12 cellular contexts compared by ENCODE assay signal in the genomic region with DNA sequence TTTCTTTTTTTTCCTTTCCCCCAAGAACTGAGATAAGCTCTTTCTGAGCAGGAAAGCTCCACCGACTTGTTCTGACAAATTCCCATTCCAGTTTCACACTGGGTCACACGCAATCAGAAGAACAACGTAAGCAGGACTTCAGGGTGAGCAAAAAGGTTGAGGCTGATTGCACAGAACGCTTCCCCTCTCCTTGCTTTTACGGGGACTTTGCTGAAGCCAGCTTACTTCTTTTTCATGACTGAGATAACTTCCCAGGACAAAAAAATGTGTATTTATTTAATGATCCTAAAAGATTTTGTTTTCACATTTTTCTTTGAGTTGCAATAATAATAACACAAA.
DNase-seq lines count a peak whose midpoint lies in the region; ATAC-seq and TF ChIP-seq lines count a peak whose summit lies in the region.
"Had no signal": no experiment of that assay in that cellular context is flagged by ENCODE, and none has a peak within 500 bp of the region (broad histone marks: within the 10 kb centered on the region; RNA-seq: fewer than 3 reads in every experiment).

No MANE protein-coding gene starts in this region.

- DNase-seq in SJSA1 (ENCODE audit: low read depth in 1 of 2, low spot score in 2 of 2) (peak in 1 of 2 experiments; percentile 41), esophagus squamous epithelium (lab: John Stamatoyannopoulos, UW) (no peak), gastrocnemius medialis (no peak)
- DNase-seq in activated CD4-positive, alpha-beta T cell treated with anti-CD3 and anti-CD28 coated beads for 1 hour = no peak
- DNase-seq in T-helper 2 cell treated with Interferon-gamma antibody and Interleukin-4, amounts not matched to agents 5 μg/mL and 100 μg/mL, for 36 hours (ENCODE audit: low spot score) = no peak
- no peak for DNase-seq in effector CD4-positive, alpha-beta T cell
- DNase-seq: DMS53, left ventricle myocardium superior had no signal

- in situ Hi-C loops in gastrocnemius medialis (cut with MboI; ENCODE audit: low sequenced_read_pairs in 4 of 4) = no loop called here

- 10 to 36% methylated on average over 5 of the region's 5 CpGs for WGBS in esophagus squamous epithelium, 2 donors

- no peak for ATAC-seq in gastrocnemius medialis
- ATAC-seq: left ventricle myocardium superior had no signal

- H3K9me3 Mint-ChIP-seq in nephron = no peaks in the 10 kb centered on the region
- H3K9me3 Mint-ChIP-seq in T-helper 2 cell treated with Interferon-gamma antibody and Interleukin-4, amounts not matched to agents 5 μg/mL and 100 μg/mL, for 36 hours = peaks cover 9% of the 10 kb centered on the region

- peak overlapping the region; percentile 30 for H3K4me3 ChIP-seq in ACC112 (ENCODE audit: low read depth, low read length)
- H3K4me3 ChIP-seq in SJSA1 = no peak overlapping the region
- H3K4me3 ChIP-seq in esophagus squamous epithelium = peak overlapping the region in 1 of 4 donors; percentile 24
- no peak overlapping the region for H3K4me3 ChIP-seq in gastrocnemius medialis
- H3K4me3 ChIP-seq: SJCRH30, thyroid gland had no signal

- peak overlapping the region; percentile 19 for H2AFZ ChIP-seq in ACC112 (ENCODE audit: low read length, unreplicated experiment)

- no peaks in the 10 kb centered on the region for H3K36me3 Mint-ChIP-seq in nephron (ENCODE audit: low read depth)
- no peaks in the 10 kb centered on the region for H3K36me3 Mint-ChIP-seq in T-helper 2 cell treated with Interferon-gamma antibody and Interleukin-4, amounts not matched to agents 5 μg/mL and 100 μg/mL, for 36 hours (ENCODE audit: low read depth)

- H3K4me3 Mint-ChIP-seq in nephron = peak overlapping the region in 1 of 3 experiments; percentile 48
- no peak overlapping the region for H3K4me3 Mint-ChIP-seq in T-helper 2 cell treated with Interferon-gamma antibody and Interleukin-4, amounts not matched to agents 5 μg/mL and 100 μg/mL, for 36 hours

- H3K27ac ChIP-seq in ACC112 (ENCODE audit: low read depth, low read length) (peak overlapping the region; percentile 73), SJSA1 (peak overlapping the region; percentile 41), esophagus squamous epithelium (peak overlapping the region in 3 of 4 donors; percentile 27 to 43 (median 34)), gastrocnemius medialis (no peak overlapping the region)
- H3K27ac ChIP-seq: SJCRH30 had no signal

- H3K9me3 ChIP-seq in SJSA1 (replicated peaks) = no peaks in the 10 kb centered on the region; the same call in 1 of the 2 replicates
- no peaks in the 10 kb centered on the region for H3K9me3 ChIP-seq in esophagus squamous epithelium
- H3K9me3 ChIP-seq in gastrocnemius medialis = no peaks in the 10 kb centered on the region
- H3K9me3 ChIP-seq: thyroid gland had no signal

- no peaks in the 10 kb centered on the region for H3K27me3 Mint-ChIP-seq in nephron (ENCODE audit: low read depth)
- peaks cover 51% of the 10 kb centered on the region for H3K27me3 Mint-ChIP-seq in T-helper 2 cell treated with Interferon-gamma antibody and Interleukin-4, amounts not matched to agents 5 μg/mL and 100 μg/mL, for 36 hours (ENCODE audit: low read depth)

- H3K4me1 Mint-ChIP-seq in nephron = peaks cover 31% of the 10 kb centered on the region
- H3K4me1 Mint-ChIP-seq in T-helper 2 cell treated with Interferon-gamma antibody and Interleukin-4, amounts not matched to agents 5 μg/mL and 100 μg/mL, for 36 hours (ENCODE audit: low read depth) = peaks cover 12% of the 10 kb centered on the region

- TF ChIP-seq CTCF in esophagus squamous epithelium (IDR thresholded peaks at IDR 0.05) (no peak), nephron (IDR thresholded peaks at IDR 0.05; ENCODE audit: unreplicated experiment in 3 of 3) (no peak), gastrocnemius medialis (IDR thresholded peaks at IDR 0.05 in 4 of 5, conservative IDR thresholded peaks at IDR 0.05 in 1 of 5) (no peak)

- peaks cover 22% of the 10 kb centered on the region for H3K4me1 ChIP-seq in ACC112 (ENCODE audit: control insufficient read depth, insufficient read depth, low read length, unreplicated experiment)
- H3K4me1 ChIP-seq in SJSA1 (replicated peaks) = peaks cover 27% of the 10 kb centered on the region
- peaks cover 0 to 24% (median 18%) of the 10 kb centered on the region in 3 donors for H3K4me1 ChIP-seq in esophagus squamous epithelium
- H3K4me1 ChIP-seq in gastrocnemius medialis = no peaks in the 10 kb centered on the region
- H3K4me1 ChIP-seq: SJCRH30 had no signal

- no peaks in the 10 kb centered on the region for H3K79me2 ChIP-seq in ACC112 (ENCODE audit: control insufficient read depth, insufficient read depth, low read length, unreplicated experiment)

- H3K27me3 ChIP-seq in ACC112 (ENCODE audit: insufficient read depth, low read length) (no peaks in the 10 kb centered on the region), SJSA1 (replicated peaks) (no peaks in the 10 kb centered on the region), esophagus squamous epithelium (no peaks in the 10 kb centered on the region), gastrocnemius medialis (no peaks in the 10 kb centered on the region)
- H3K27me3 ChIP-seq: SJCRH30, thyroid gland had no signal

- H3K27ac Mint-ChIP-seq in nephron = peak overlapping the region; percentile 81 to 91 (median 85)
- H3K27ac Mint-ChIP-seq in T-helper 2 cell treated with Interferon-gamma antibody and Interleukin-4, amounts not matched to agents 5 μg/mL and 100 μg/mL, for 36 hours = no peak overlapping the region

- H3K36me3 ChIP-seq in ACC112 (ENCODE audit: insufficient read depth, low read length) (no peaks in the 10 kb centered on the region), SJSA1 (no peaks in the 10 kb centered on the region), esophagus squamous epithelium (no peaks in the 10 kb centered on the region), gastrocnemius medialis (no peaks in the 10 kb centered on the region)
- H3K36me3 ChIP-seq: SJCRH30, thyroid gland had no signal

- TF ChIP-seq POLR2A in esophagus squamous epithelium (IDR thresholded peaks at IDR 0.05) (no peak), gastrocnemius medialis (IDR thresholded peaks at IDR 0.05) (no peak)

- intact Hi-C loops in esophagus squamous epithelium (cut with DNase I) = no loop called here
- intact Hi-C loops in gastrocnemius medialis (cut with DNase I; ENCODE audit: low total_unique reads) = no loop called here

Comparison
In these comparisons a context has a peak if more than half of its experiments do, and no peak if none do; other contexts are left out.
1. H3K27ac ChIP-seq: peak in ACC112 (single experiment), SJSA1 (single experiment) and esophagus squamous epithelium (3 of 4); none in gastrocnemius medialis (0 of 4).